In the genomic region with DNA sequence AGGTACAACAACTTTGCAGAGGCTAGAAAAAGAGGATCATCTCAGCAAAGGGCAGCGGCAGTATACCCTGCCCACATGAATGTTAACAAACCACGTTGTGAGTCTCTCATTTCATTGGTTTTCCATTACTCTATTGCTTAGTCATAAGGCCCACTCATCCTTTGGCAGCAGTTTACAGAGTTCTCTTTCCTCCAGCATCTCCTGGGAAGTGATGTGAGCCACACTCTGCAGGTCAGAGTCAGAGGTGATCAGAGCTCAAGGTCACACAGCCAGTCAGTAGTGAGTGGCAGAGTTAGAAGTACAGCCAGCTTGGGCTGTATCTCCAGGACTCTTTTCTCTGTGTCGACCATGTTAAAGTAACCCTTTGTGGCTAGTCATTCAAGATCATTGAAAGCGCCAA, we compare ENCODE assay signal across 20 cellular contexts.
A peak's percentile ranks its signal among the peaks of the same experiment; 100 is the strongest.
DNase-seq lines count a peak whose midpoint lies in the region; ATAC-seq and TF ChIP-seq lines count a peak whose summit lies in the region.
"Had no signal": no experiment of that assay in that cellular context is flagged by ENCODE, and none has a peak within 500 bp of the region (broad histone marks: within the 10 kb centered on the region; RNA-seq: fewer than 3 reads in every experiment).

No MANE protein-coding gene starts in this region.

- peak; percentile 25 for ATAC-seq in foreskin keratinocyte

- no peak for TF ChIP-seq POLR2A in spleen (IDR thresholded peaks at IDR 0.05)

- peaks cover 0 to 5% (median 0%) of the 10 kb centered on the region in 8 donors for H3K9me3 ChIP-seq in spleen
- H3K9me3 ChIP-seq: adrenal gland, BLaER1 had no signal

- TF ChIP-seq CTCF in brain microvascular endothelial cell (IDR thresholded peaks at IDR 0.05; ENCODE audit: low read depth, low read length, missing control alignments) (no peak), foreskin keratinocyte (conservative IDR thresholded peaks at IDR 0.05) (no peak), spleen (IDR thresholded peaks at IDR 0.05 in 8 of 11, conservative IDR thresholded peaks at IDR 0.05 in 3 of 11) (no peak)

- no peak overlapping the region for H3K27ac ChIP-seq in brain microvascular endothelial cell
- H3K27ac ChIP-seq in foreskin keratinocyte: no peak overlapping the region
- H3K27ac ChIP-seq in spleen: no peak overlapping the region
- H3K27ac ChIP-seq: adrenal gland, BLaER1, dorsolateral prefrontal cortex had no signal

- no peaks in the 10 kb centered on the region for H3K36me3 ChIP-seq in brain microvascular endothelial cell (replicated peaks)
- H3K36me3 ChIP-seq in spleen: no peaks in the 10 kb centered on the region
- H3K36me3 ChIP-seq: adrenal gland, BLaER1 had no signal

- intact Hi-C loops in spleen (cut with DNase I; ENCODE audit: low total_unique reads): no loop called here

- peak; percentile 5 for DNase-seq in AG08396 (ENCODE audit: low spot score)
- peak; percentile 65 for DNase-seq in HT1080 (ENCODE audit: low read depth)
- DNase-seq in brain microvascular endothelial cell: peak; percentile 8
- DNase-seq in foreskin keratinocyte: peak; percentile 2 to 21
- DNase-seq in NCI-H1417 treated with DMSO at 0.1 percent for 48 hours (lab: John Stamatoyannopoulos, UW): no peak
- no peak for DNase-seq in spleen
- no peak for DNase-seq in NCI-H1105 (lab: John Stamatoyannopoulos, UW)
- no peak for DNase-seq in midbrain (lab: John Stamatoyannopoulos, UW)
- DNase-seq: activated CD4-positive, alpha-beta memory T cell treated with anti-CD3 and anti-CD28 coated beads for 36 hours; adrenal gland; central memory CD4-positive, alpha-beta T cell; DND-41; dorsolateral prefrontal cortex; naive B cell; NCI-H187; NCI-H748 treated with DMSO at 0.1 percent for 48 hours; nucleus accumbens; retina; SHP77 had no signal

- no peaks in the 10 kb centered on the region for H3K27me3 ChIP-seq in brain microvascular endothelial cell (replicated peaks)
- no peaks in the 10 kb centered on the region for H3K27me3 ChIP-seq in foreskin keratinocyte
- H3K27me3 ChIP-seq in spleen (replicated peaks in 1 of 7): no peaks in the 10 kb centered on the region
- H3K27me3 ChIP-seq: adrenal gland, BLaER1, dorsolateral prefrontal cortex had no signal

- 82 to 95% (median 88%) methylated on average over 4 of the region's 4 CpGs for WGBS in spleen, 5 donors

- H3K4me3 ChIP-seq in brain microvascular endothelial cell (ENCODE audit: low read depth, low read length) (no peak overlapping the region), spleen (no peak overlapping the region)
- H3K4me3 ChIP-seq: adrenal gland, BLaER1, dorsolateral prefrontal cortex had no signal

- H3K4me1 ChIP-seq in foreskin keratinocyte (no peaks in the 10 kb centered on the region), spleen (no peaks in the 10 kb centered on the region)
- H3K4me1 ChIP-seq: adrenal gland, BLaER1 had no signal

- in situ Hi-C loops in brain microvascular endothelial cell (cut with HindIII; ENCODE audit: low pct_ligation_motif_present, low sequenced_read_pairs): no loop called here

Comparison
In these comparisons a context has a peak if more than half of its experiments do, and no peak if none do; other contexts are left out.
1. DNase-seq: peak in AG08396 (single experiment), HT1080 (single experiment), brain microvascular endothelial cell (single experiment) and foreskin keratinocyte (2 of 2); none in NCI-H1417 treated with DMSO at 0.1 percent for 48 hours (single experiment), spleen (single experiment), NCI-H1105 (single experiment) and midbrain (single experiment).